20 cellular contexts compared by ENCODE assay signal in genomic region chrX:120827213-120827612, GRCh38. TPM values are rescaled to one million over a fixed set of nuclear protein-coding genes. Genes with fewer than 3 reads are reported as not detected.
"Had no signal": no experiment of that assay in that cellular context is flagged by ENCODE, and none has a peak within 500 bp of the region (broad histone marks: within the 10 kb centered on the region; RNA-seq: fewer than 3 reads in every experiment).

No MANE protein-coding gene starts in this region.

RNA-seq across cellular contexts. Expression of gene CT47B1, which starts 48.5 kb away (rescaled TPM):
- total RNA-seq: activated naive CD4-positive, alpha-beta T cell treated with anti-CD3 and anti-CD28 coated beads for 36 hours; activated naive CD4-positive, alpha-beta T cell treated with anti-CD3 and anti-CD28 coated beads, Interleukin-2, amount 50 U/mL, for 72 hours; activated naive CD8-positive, alpha-beta T cell treated with anti-CD3 and anti-CD28 coated beads for 36 hours; activated naive CD8-positive, alpha-beta T cell treated with anti-CD3 and anti-CD28 coated beads, Interleukin-2, amount 10 ng/mL, durations not matched to agents 7 days and 5 days; activated T-cell treated with anti-CD3 and anti-CD28 coated beads, Interleukin-2, amount 50 U/mL, for 4 hours; activated T-cell treated with anti-CD3 and anti-CD28 coated beads, Interleukin-2, amount 50 U/mL, for 72 hours; activated T-helper 1 cell treated with anti-CD3 and anti-CD28 coated beads, Interleukin-12 subunit alpha, Interleukin-12 subunit beta, Interleukin-2, Interleukin-4 antibody, amounts not matched to agents 30 ng/mL and 10 ng/mL and 1 ng/mL, durations not matched to agents 14 hours and 24 hours and 36 hours; activated T-helper 17 cell treated with anti-CD3 and anti-CD28 coated beads, Interleukin-2, amount 50 U/mL, for 72 hours; activated T-helper 2 cell treated with anti-CD3 and anti-CD28 coated beads, Interferon-gamma antibody, Interleukin-2, Interleukin-4, amounts not matched to agents 10 μg/mL and 5 μg/mL and 100 μg/mL, durations not matched to agents 14 hours and 24 hours and 36 hours; adrenal gland; aorta; ascending aorta; astrocyte; body of pancreas; breast epithelium; bronchial epithelial cell; cardiac muscle cell; cardiac septum; cerebellum; chondrocyte had no signal
